Comparison of ENCODE assay signal across 8 cellular contexts in the genomic region with DNA sequence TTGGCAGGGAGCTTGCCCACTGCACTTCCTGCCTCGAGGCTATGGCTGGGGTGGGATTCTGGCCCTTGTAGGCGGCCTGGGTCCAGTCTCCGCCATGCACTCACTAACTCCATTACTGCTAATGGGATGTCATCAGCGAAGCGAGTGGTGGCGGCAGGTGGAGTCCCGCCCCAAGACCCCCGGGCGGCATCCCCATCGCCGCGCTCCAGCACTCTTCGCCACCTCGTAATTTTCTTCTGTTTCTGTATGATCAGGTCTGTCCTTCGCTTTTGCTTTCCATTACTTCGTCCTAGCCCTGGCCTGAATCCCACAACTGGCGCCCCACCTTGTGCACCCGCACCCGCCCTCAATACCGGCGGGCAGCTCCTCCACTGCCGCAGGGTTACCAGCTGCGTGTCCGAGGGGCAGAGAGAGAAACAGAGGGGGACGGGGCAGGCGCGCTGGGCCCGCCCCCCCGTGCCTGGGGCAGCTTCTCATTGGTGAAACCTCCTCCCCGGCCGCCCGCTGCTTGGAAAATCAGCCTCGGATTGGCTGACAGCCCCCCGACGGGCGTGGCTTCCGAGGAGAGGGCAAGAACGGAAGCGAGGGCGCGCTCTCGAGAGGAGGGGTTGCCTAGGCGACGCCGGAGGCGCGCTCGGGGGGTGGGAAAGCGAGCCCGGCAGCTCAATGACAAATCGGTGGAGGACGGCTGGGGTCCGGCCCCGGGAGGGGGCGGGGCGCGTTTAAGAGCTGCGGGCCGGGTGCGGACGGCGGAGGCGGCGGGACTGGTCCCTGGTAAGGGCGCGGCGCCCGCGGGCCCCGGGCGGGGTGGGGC. TPM values are rescaled to one million over a fixed set of nuclear protein-coding genes. Genes with fewer than 3 reads are reported as not detected.
DNase-seq lines count a peak whose midpoint lies in the region; ATAC-seq and TF ChIP-seq lines count a peak whose summit lies in the region.

Gene RALB (plus strand): TSS at position 646 of the 814 bp plus-strand sequence. CDS start 25,813 bp downstream, outside the sequence.

- H3K36me3 Mint-ChIP-seq in GM23338 (ENCODE audit: low read depth), result no peaks in the 10 kb centered on the region
- H3K36me3 Mint-ChIP-seq in naive thymus-derived CD4-positive, alpha-beta T cell, result peaks cover 0 to 31% (median 0%) of the 10 kb centered on the region in 5 donors
- H3K36me3 Mint-ChIP-seq in stimulated activated naive B cell treated with anti-CD40 and anti-IgM and Interleukin-4, amounts not matched to agents 10 μg/mL and 1 μg/mL and 100 μg/mL, for 72 hours, result peaks cover 33 to 34% of the 10 kb centered on the region in 2 donors

- H3K27ac Mint-ChIP-seq in GM23338, result no peak within 1 kb of the TSS
- peak within 1 kb of the TSS; percentile 87 to 98 (median 95) for H3K27ac Mint-ChIP-seq in naive thymus-derived CD4-positive, alpha-beta T cell
- H3K27ac Mint-ChIP-seq in stimulated activated naive B cell treated with anti-CD40 and anti-IgM and Interleukin-4, amounts not matched to agents 10 μg/mL and 1 μg/mL and 100 μg/mL, for 72 hours, result peak within 1 kb of the TSS; percentile 96

- TF ChIP-seq CTCF in DOHH2 (IDR thresholded peaks at IDR 0.05; ENCODE audit: low read depth, low read length, poor library complexity, severe bottlenecking), result no peak
- TF ChIP-seq CTCF in GM23338 (conservative IDR thresholded peaks at IDR 0.05; ENCODE audit: low read depth in 2 of 2), result no peak

- ATAC-seq in GM23338, result peak; percentile 88
- peak; percentile 95 for ATAC-seq in naive thymus-derived CD4-positive, alpha-beta T cell
- peak; percentile 92 to 93 for ATAC-seq in stimulated activated naive B cell treated with anti-CD40 and anti-IgM and Interleukin-4, amounts not matched to agents 10 μg/mL and 1 μg/mL and 100 μg/mL, for 72 hours (replicated peaks)

- H3K4me3 Mint-ChIP-seq in GM23338, result peak within 1 kb of the TSS; percentile 93
- peak within 1 kb of the TSS; percentile 94 to 100 (median 98) for H3K4me3 Mint-ChIP-seq in naive thymus-derived CD4-positive, alpha-beta T cell
- H3K4me3 Mint-ChIP-seq in stimulated activated naive B cell treated with anti-CD40 and anti-IgM and Interleukin-4, amounts not matched to agents 10 μg/mL and 1 μg/mL and 100 μg/mL, for 72 hours, result peak within 1 kb of the TSS; percentile 98 to 100

- H4K20me1 ChIP-seq in DOHH2 (ENCODE audit: control insufficient read depth, insufficient read depth, low read depth, low read length) (no peaks in the 10 kb centered on the region; the same call in 1 of the 2 replicates), GM23338 (replicated peaks; ENCODE audit: insufficient read depth) (peaks cover 4% of the 10 kb centered on the region)

- H3K4me3 ChIP-seq in DOHH2 (ENCODE audit: low read length) (peak within 1 kb of the TSS; percentile 80), GM23338 (peak within 1 kb of the TSS; percentile 96)
- H3K4me3 ChIP-seq in naive thymus-derived CD4-positive, alpha-beta T cell (ENCODE audit: low read length), result peak within 1 kb of the TSS; percentile 81

- POLR2A ChIA-PET in naive thymus-derived CD4-positive, alpha-beta T cell (lab: Charles Lee), result interaction anchor here (0.5 to 8.6 kb wide), 10 partner anchors 19 to 574 kb away, joined by 3 to 73 read pairs (median 4); partner anchors contain the start of genes TMEM177 and TMEM185B

- intact Hi-C loops in naive thymus-derived CD4-positive, alpha-beta T cell (cut with micrococcal nuclease), result loop anchor here (1.0 to 5.0 kb wide), 14 partner anchors 9 to 1485 kb away; partner anchors contain the start of genes PTPN4 (in 2 of the 2), TMEM185B (in 2 of the 2), C2orf76 (in 1 of the 2) and DBI (in 1 of the 2)

- H3K4me1 ChIP-seq in DOHH2 (ENCODE audit: control insufficient read depth, low read length) (peaks cover 26% of the 10 kb centered on the region), GM23338 (ENCODE audit: insufficient read depth) (peaks cover 16% of the 10 kb centered on the region)
- H3K4me1 ChIP-seq in naive thymus-derived CD4-positive, alpha-beta T cell (ENCODE audit: control insufficient read depth in 2 of 2, insufficient read depth in 2 of 2, low read length in 2 of 2), result peaks cover 16% of the 10 kb centered on the region in 2 donors

- H3K79me2 ChIP-seq in DOHH2 (ENCODE audit: control insufficient read depth, low read length), result peaks cover 9% of the 10 kb centered on the region; the same call in 1 of the 2 replicates
- peaks cover 12% of the 10 kb centered on the region; the same call in 1 of the 2 replicates for H3K79me2 ChIP-seq in GM23338 (replicated peaks; ENCODE audit: insufficient read depth)

- H3K9me3 Mint-ChIP-seq in GM23338, result no peaks in the 10 kb centered on the region
- peaks cover 0 to 7% (median 0%) of the 10 kb centered on the region in 11 donors for H3K9me3 Mint-ChIP-seq in naive thymus-derived CD4-positive, alpha-beta T cell
- H3K9me3 Mint-ChIP-seq in stimulated activated naive B cell treated with anti-CD40 and anti-IgM and Interleukin-4, amounts not matched to agents 10 μg/mL and 1 μg/mL and 100 μg/mL, for 72 hours, result peaks cover 3 to 4% of the 10 kb centered on the region in 2 donors

- H3K27me3 ChIP-seq in DOHH2 (ENCODE audit: control insufficient read depth, low read length), result peaks cover 43% of the 10 kb centered on the region
- H3K27me3 ChIP-seq in GM23338 (ENCODE audit: insufficient read depth), result peaks cover 55% of the 10 kb centered on the region
- no peaks in the 10 kb centered on the region for H3K27me3 ChIP-seq in naive thymus-derived CD4-positive, alpha-beta T cell (ENCODE audit: control insufficient read depth in 2 of 2, insufficient read depth in 2 of 2, low read length in 2 of 2)

- H3K4me2 ChIP-seq in DOHH2 (ENCODE audit: low read length) (peak within 1 kb of the TSS; percentile 85), GM23338 (peak within 1 kb of the TSS; percentile 89)

- H3K9me3 ChIP-seq in DOHH2 (ENCODE audit: control insufficient read depth, insufficient read depth, low read length), result no peaks in the 10 kb centered on the region
- H3K9me3 ChIP-seq in naive thymus-derived CD4-positive, alpha-beta T cell (ENCODE audit: control insufficient read depth in 2 of 3, low read length in 3 of 3), result no peaks in the 10 kb centered on the region

- H3K27ac ChIP-seq in DOHH2 (ENCODE audit: low read depth, low read length), result no peak within 1 kb of the TSS
- H3K27ac ChIP-seq in GM23338 (ENCODE audit: low read depth), result no peak within 1 kb of the TSS
- H3K27ac ChIP-seq in naive thymus-derived CD4-positive, alpha-beta T cell (ENCODE audit: low read depth, low read length), result peak within 1 kb of the TSS; percentile 76

- DNase-seq in GM23338 (ENCODE audit: low spot score), result peak; percentile 99
- DNase-seq in LHCN-M2 (ENCODE audit: low read depth), result peak; percentile 97
- DNase-seq in RPMI8226, result peak; percentile 98
- DNase-seq in activated T-helper 1 cell treated with anti-CD3 and anti-CD28 coated beads, Interleukin-2, amount 50 U/mL, for 16 hours (ENCODE audit: low read depth in 1 of 2, low spot score in 1 of 2), result peak; percentile 96 to 99
- DNase-seq in fibroblast of gingiva (ENCODE audit: low read depth), result peak; percentile 99
- DNase-seq in naive thymus-derived CD4-positive, alpha-beta T cell, result peak; percentile 95 to 99 (median 97)
- peak; percentile 99 for DNase-seq in stimulated activated naive B cell treated with anti-CD40 and anti-IgM and Interleukin-4, amounts not matched to agents 10 μg/mL and 1 μg/mL and 100 μg/mL, for 72 hours

- H3F3A ChIP-seq in DOHH2 (ENCODE audit: control insufficient read depth, insufficient read depth), result no peaks in the 10 kb centered on the region
- peaks cover 13% of the 10 kb centered on the region; the same call in 1 of the 2 replicates for H3F3A ChIP-seq in GM23338 (replicated peaks; ENCODE audit: low read depth)

- no peaks in the 10 kb centered on the region for H3K9me2 ChIP-seq in DOHH2 (replicated peaks; ENCODE audit: control insufficient read depth, low read length)
- H3K9me2 ChIP-seq in GM23338 (ENCODE audit: insufficient read depth), result no peaks in the 10 kb centered on the region

- peak within 1 kb of the TSS; percentile 99 for H2AFZ ChIP-seq in GM23338

- H3K36me3 ChIP-seq in DOHH2 (ENCODE audit: control insufficient read depth, low read length) (no peaks in the 10 kb centered on the region), GM23338 (ENCODE audit: insufficient read depth) (no peaks in the 10 kb centered on the region)
- peaks cover 0 to 4% (median 0%) of the 10 kb centered on the region in 3 experiments for H3K36me3 ChIP-seq in naive thymus-derived CD4-positive, alpha-beta T cell (ENCODE audit: control insufficient read depth in 2 of 3, insufficient read depth in 3 of 3, low read length in 3 of 3)

- H3K4me1 Mint-ChIP-seq in GM23338, result peaks cover 33% of the 10 kb centered on the region
- H3K4me1 Mint-ChIP-seq in naive thymus-derived CD4-positive, alpha-beta T cell, result peaks cover 28 to 72% (median 51%) of the 10 kb centered on the region in 7 donors
- H3K4me1 Mint-ChIP-seq in stimulated activated naive B cell treated with anti-CD40 and anti-IgM and Interleukin-4, amounts not matched to agents 10 μg/mL and 1 μg/mL and 100 μg/mL, for 72 hours, result peaks cover 46 to 73% of the 10 kb centered on the region in 2 donors

- CTCF ChIA-PET in naive thymus-derived CD4-positive, alpha-beta T cell (lab: Charles Lee), result interaction anchor here (0.6 to 1.7 kb wide), 2 partner anchors 72 to 76 kb away, joined by 3 to 4 read pairs; no protein-coding TSS in a partner anchor

- peaks cover 41% of the 10 kb centered on the region for H3K27me3 Mint-ChIP-seq in GM23338 (ENCODE audit: insufficient read depth, low read depth, poor library complexity)
- H3K27me3 Mint-ChIP-seq in naive thymus-derived CD4-positive, alpha-beta T cell, result peaks cover 0 to 9% (median 4%) of the 10 kb centered on the region in 5 donors
- peaks cover 6 to 24% of the 10 kb centered on the region in 2 donors for H3K27me3 Mint-ChIP-seq in stimulated activated naive B cell treated with anti-CD40 and anti-IgM and Interleukin-4, amounts not matched to agents 10 μg/mL and 1 μg/mL and 100 μg/mL, for 72 hours

TF ChIP-seq in GM23338, 12 proteins besides CTCF, POLR2A, EP300 and RAD21 (continues in another document):
- TF ChIP-seq POLR2AphosphoS5 (IDR thresholded peaks at IDR 0.05; ENCODE audit: low read depth), result peak; percentile 93
- no peak for TF ChIP-seq JUNB (IDR thresholded peaks at IDR 0.05; ENCODE audit: unreplicated experiment)
- TF ChIP-seq ZNF114 (CRISPR knock-in tag; IDR thresholded peaks at IDR 0.05), result no peak
- TF ChIP-seq CREB1 (CRISPR knock-in tag; IDR thresholded peaks at IDR 0.05; ENCODE audit: low read depth), result no peak

RNA-seq across cellular contexts. Expression of gene RALB, which starts in this region (rescaled TPM):
- 16.4 and 17.4 TPM in 2 replicates for total RNA-seq in GM23338 (2014; rRNA removed; shearing (Covaris generic))
- 15.2 and 16.2 TPM in 2 replicates for polyA plus RNA-seq in GM23338 (2016; fragmentation: Nextera tagmentation; extraction: Ambion mirVana)
- total RNA-seq in LHCN-M2 (2014; rRNA removed), result 66.0 and 69.9 TPM in 2 replicates
- polyA plus RNA-seq in LHCN-M2 (2012), result 60.3 TPM
- 100 to 1,000 TPM in 1 of 5 experiments, 10 to 100 TPM in 3, 1 to 10 TPM in 1; 8.7 to 119 (median 11.6) TPM for total RNA-seq in naive thymus-derived CD4-positive, alpha-beta T cell
- polyA plus RNA-seq in naive thymus-derived CD4-positive, alpha-beta T cell, result 10 to 100 TPM; 25.9 to 28.2 TPM
